Comparison of ENCODE assay signal across 23 cellular contexts in the genomic region with DNA sequence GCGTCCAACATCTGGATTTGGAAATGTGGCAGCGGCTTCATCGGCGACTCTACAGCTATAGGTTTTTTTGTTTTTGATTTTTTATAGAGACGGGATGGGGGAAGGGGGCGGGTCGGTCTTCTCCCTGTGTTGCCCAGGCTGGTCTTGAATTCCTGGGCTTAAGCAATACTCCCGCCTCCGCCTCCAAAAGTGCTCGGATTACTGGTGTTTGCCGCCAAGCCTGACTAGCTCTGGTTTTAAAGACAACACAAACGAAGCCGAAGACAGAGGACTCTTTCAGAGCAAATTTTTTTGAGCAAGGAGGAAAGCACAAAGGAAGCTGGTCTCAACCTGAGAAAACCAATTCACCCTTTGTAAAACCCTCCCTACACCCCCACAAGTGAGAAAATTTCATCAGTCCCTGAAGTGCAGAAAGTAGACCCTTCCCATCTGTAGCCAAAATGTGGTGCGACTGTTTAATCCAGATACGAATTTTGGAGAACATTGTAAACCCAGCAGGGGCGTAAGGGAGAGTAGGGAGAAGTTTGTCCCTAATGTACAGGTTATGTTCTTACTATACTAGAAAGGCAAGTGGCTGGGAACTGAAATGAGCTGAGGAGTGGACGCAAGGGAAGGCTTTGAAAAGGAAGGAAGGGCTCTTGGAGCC.
DNase-seq lines count a peak whose midpoint lies in the region; ATAC-seq, FAIRE-seq and TF ChIP-seq lines count a peak whose summit lies in the region.
"Had no signal": no experiment of that assay in that cellular context is flagged by ENCODE, and none has a peak within 500 bp of the region (broad histone marks: within the 10 kb centered on the region; RNA-seq: fewer than 3 reads in every experiment).

No MANE protein-coding gene starts in this region.

- no peak overlapping the region for H3K9ac ChIP-seq in HUES48 (ENCODE audit: low read depth, low read length)
- peak overlapping the region; percentile 53 to 68; a peak in 3 of 4 replicates for H3K9ac ChIP-seq in K562 (ENCODE audit: insufficient read depth in 1 of 2, low read depth in 2 of 2, low read length in 2 of 2)
- H3K9ac ChIP-seq in mesendoderm (ENCODE audit: low read length) = peak overlapping the region; percentile 63

- H3K36me3 Mint-ChIP-seq in T-helper 1 cell treated with Interleukin-12 subunit alpha and Interleukin-12 subunit beta and Interleukin-4 antibody, amounts not matched to agents 30 μg/mL and 1 μg/mL, for 36 hours (ENCODE audit: low read depth) = peaks cover 15% of the 10 kb centered on the region

- in situ Hi-C loops in K562 (cut with MboI) = no loop called here

- H2BK120ac ChIP-seq in mesendoderm (ENCODE audit: low read depth, low read length) = no peak overlapping the region

- H3K9me3 Mint-ChIP-seq in T-helper 1 cell treated with Interleukin-12 subunit alpha and Interleukin-12 subunit beta and Interleukin-4 antibody, amounts not matched to agents 30 μg/mL and 1 μg/mL, for 36 hours = peaks cover 39% of the 10 kb centered on the region

- H3K4me1 ChIP-seq in HUES48 (ENCODE audit: control insufficient read depth, insufficient read depth, low read length) (peaks cover 16% of the 10 kb centered on the region; the same call in 1 of the 2 replicates), K562 (replicated peaks in 1 of 2; ENCODE audit: control insufficient read depth in 2 of 2, insufficient read depth in 2 of 2, low read length in 2 of 2) (peaks cover 8 to 10% of the 10 kb centered on the region in 2 experiments; a peak in 4 of 5 replicates), mesendoderm (ENCODE audit: control insufficient read depth, low read depth, low read length) (no peaks in the 10 kb centered on the region)

- no peak overlapping the region for H3K4me3 Mint-ChIP-seq in T-helper 1 cell treated with Interleukin-12 subunit alpha and Interleukin-12 subunit beta and Interleukin-4 antibody, amounts not matched to agents 30 μg/mL and 1 μg/mL, for 36 hours
- H3K4me3 Mint-ChIP-seq: stimulated activated effector memory CD8-positive, alpha-beta T cell treated with anti-CD3 and anti-CD28 coated beads, Interleukin-12 subunit alpha, Interleukin-12 subunit beta, amount 100 ng/mL, for 72 hours had no signal

- H4K20me1 ChIP-seq in K562 (replicated peaks; ENCODE audit: control insufficient read depth, insufficient read depth, low read length) = no peaks in the 10 kb centered on the region

- no peak overlapping the region for H2BK5ac ChIP-seq in mesendoderm (ENCODE audit: low read length)

- H3K79me2 ChIP-seq in K562 (ENCODE audit: control insufficient read depth, insufficient read depth, low read length) = no peaks in the 10 kb centered on the region
- H3K79me2 ChIP-seq in mesendoderm (ENCODE audit: control insufficient read depth, insufficient read depth, low read length) = no peaks in the 10 kb centered on the region

- intact Hi-C loops in K562 (cut with micrococcal nuclease) = no loop called here

- DNase-seq in T-helper 1 cell = no peak
- peak in 3 of 4 experiments; percentile 4 to 61 (median 19) for DNase-seq in K562 (ENCODE audit: extremely low read depth in 1 of 4, low spot score in 3 of 4)
- DNase-seq in mesendoderm = peak; percentile 72
- no peak for DNase-seq in GM10266 (ENCODE audit: extremely low spot score)
- DNase-seq: 8988T; activated CD8-positive, alpha-beta memory T cell treated with anti-CD3 and anti-CD28 coated beads for 24 hours; activated naive CD4-positive, alpha-beta T cell treated with anti-CD3 and anti-CD28 coated beads, Interleukin-2, amount 50 U/mL, for 16 hours; cerebellar nuclear complex; erythroblast; head of caudate nucleus; left ventricle myocardium superior; MM.1S; NCI-H2081 treated with DMSO at 0.1 percent for 48 hours; NCI-H69; stimulated activated CD4-positive, alpha-beta T cell treated with anti-CD3 and anti-CD28 coated beads, Interleukin-4, amount 100 ng/mL, for 4 hours had no signal

- H3K27me3 ChIP-seq in HUES48 (ENCODE audit: control insufficient read depth, insufficient read depth, low read length) (peaks cover 54% of the 10 kb centered on the region), K562 (ENCODE audit: control insufficient read depth in 2 of 2, insufficient read depth in 2 of 2, low read length in 2 of 2) (no peaks in the 10 kb centered on the region), mesendoderm (ENCODE audit: insufficient read depth, low read length, poor library complexity) (peaks cover 8% of the 10 kb centered on the region)

- no peaks in the 10 kb centered on the region for H3K36me3 ChIP-seq in HUES48 (ENCODE audit: control insufficient read depth, insufficient read depth, low read length)
- H3K36me3 ChIP-seq in K562 (ENCODE audit: control insufficient read depth, insufficient read depth, low read length) = no peaks in the 10 kb centered on the region
- H3K36me3 ChIP-seq in mesendoderm (ENCODE audit: control insufficient read depth, insufficient read depth, low read length) = no peaks in the 10 kb centered on the region
- H3K36me3 ChIP-seq: HAP-1, neutrophil had no signal

- no peak overlapping the region for H3K27ac ChIP-seq in HUES48 (ENCODE audit: low read depth, low read length)
- peak overlapping the region; percentile 63 for H3K27ac ChIP-seq in K562 (ENCODE audit: extremely low read depth, low read depth, low read length)
- H3K27ac ChIP-seq in mesendoderm (ENCODE audit: low read depth, low read length) = no peak overlapping the region
- H3K27ac ChIP-seq: neutrophil had no signal

- peak overlapping the region; percentile 56 for H3K27ac Mint-ChIP-seq in T-helper 1 cell treated with Interleukin-12 subunit alpha and Interleukin-12 subunit beta and Interleukin-4 antibody, amounts not matched to agents 30 μg/mL and 1 μg/mL, for 36 hours
- H3K27ac Mint-ChIP-seq: stimulated activated effector memory CD8-positive, alpha-beta T cell treated with anti-CD3 and anti-CD28 coated beads, Interleukin-12 subunit alpha, Interleukin-12 subunit beta, amount 100 ng/mL, for 72 hours had no signal

- ATAC-seq in K562 (peak; percentile 9), HG02763 (IDR thresholded peaks at IDR 0.05; ENCODE audit: unreplicated experiment) (no peak), GM21423 (IDR thresholded peaks at IDR 0.05; ENCODE audit: unreplicated experiment) (no peak)
- ATAC-seq: left ventricle myocardium superior; stimulated activated effector memory CD8-positive, alpha-beta T cell treated with anti-CD3 and anti-CD28 coated beads, Interleukin-12 subunit alpha, Interleukin-12 subunit beta, amount 100 ng/mL, for 72 hours had no signal

- no peak for FAIRE-seq in K562 (lab: Jason Lieb, UNC)
- FAIRE-seq: TTC549 had no signal

- TF ChIP-seq POLR2A in K562 (conservative IDR thresholded peaks at IDR 0.05) = no peak

- WGBS in K562 (ENCODE audit: insufficient coverage, low coverage, missing lambda C conversion rate) = 43% methylated on average over 17 of the region's 17 CpGs
- WGBS in mesendoderm (ENCODE audit: extremely low coverage, insufficient coverage, low lambda C conversion rate) = no CpG with 5 or more reads among the region's 17 CpGs

- H3K79me1 ChIP-seq in mesendoderm (ENCODE audit: low read length) = no peaks in the 10 kb centered on the region

- H3K4ac ChIP-seq in mesendoderm (ENCODE audit: low read depth, low read length) = no peak overlapping the region

- no peak overlapping the region for H3K18ac ChIP-seq in mesendoderm (ENCODE audit: low read length)

- no TSS peak for BruUV-seq in K562 (replicated peaks; lab: Mats Ljungman, UMichigan)

- peaks cover 11% of the 10 kb centered on the region for H3K4me1 Mint-ChIP-seq in T-helper 1 cell treated with Interleukin-12 subunit alpha and Interleukin-12 subunit beta and Interleukin-4 antibody, amounts not matched to agents 30 μg/mL and 1 μg/mL, for 36 hours (ENCODE audit: low read depth)

- TF ChIP-seq RAD21 in K562 (CRISPR knock-in tag; conservative IDR thresholded peaks at IDR 0.05 in 1 of 2, IDR thresholded peaks at IDR 0.05 in 1 of 2) = no peak

- no peak overlapping the region for H2BK15ac ChIP-seq in mesendoderm (replicated peaks; ENCODE audit: low read depth)

- no peak overlapping the region for H4K8ac ChIP-seq in mesendoderm (ENCODE audit: low read depth, low read length)

- no peak overlapping the region for H4K5ac ChIP-seq in mesendoderm (ENCODE audit: low read length)

- no peaks in the 10 kb centered on the region for H3K9me1 ChIP-seq in K562 (ENCODE audit: control insufficient read depth, insufficient read depth, low read length)

- no peak for TF ChIP-seq EP300 in K562 (IDR thresholded peaks at IDR 0.05; ENCODE audit: low read length)

- H3K56ac ChIP-seq in mesendoderm (ENCODE audit: low read length) = peak overlapping the region; percentile 76

- H2AFZ ChIP-seq in K562 (ENCODE audit: low read depth, low read length) = peak overlapping the region; percentile 89

- H2AK5ac ChIP-seq in mesendoderm (ENCODE audit: low read length) = no peak overlapping the region

- POLR2A ChIA-PET in K562 (lab: Yijun Ruan, JAX) = interaction anchor here (0.8 to 1.8 kb wide), 6 partner anchors 9 to 72 kb away, joined by 3 to 8 read pairs (median 4); no protein-coding TSS in a partner anchor

- H3K27me3 Mint-ChIP-seq in T-helper 1 cell treated with Interleukin-12 subunit alpha and Interleukin-12 subunit beta and Interleukin-4 antibody, amounts not matched to agents 30 μg/mL and 1 μg/mL, for 36 hours (ENCODE audit: low read depth) = peaks cover 71% of the 10 kb centered on the region

- peak overlapping the region; percentile 72 for H3K4me2 ChIP-seq in K562 (ENCODE audit: insufficient read depth, low read length)
- peak overlapping the region; percentile 72 for H3K4me2 ChIP-seq in mesendoderm (ENCODE audit: low read length)

- H3K9me3 ChIP-seq in HUES48 (ENCODE audit: control insufficient read depth, insufficient read depth, low read length) (no peaks in the 10 kb centered on the region), K562 (replicated peaks; ENCODE audit: control insufficient read depth, insufficient read depth, low read depth, low read length) (no peaks in the 10 kb centered on the region)
- H3K9me3 ChIP-seq: HAP-1 had no signal

- CTCF ChIA-PET in K562 (lab: Yijun Ruan, JAX; ENCODE audit: low intra/inter-chr PET ratio) = no interaction called here

- H3K4me3 ChIP-seq in HUES48 (ENCODE audit: low read depth, low read length) (peak overlapping the region; percentile 61), K562 (peak overlapping the region; percentile 1), mesendoderm (ENCODE audit: low read length) (peak overlapping the region; percentile 34)
- H3K4me3 ChIP-seq: HAP-1 had no signal

- H3K23ac ChIP-seq in mesendoderm (ENCODE audit: low read length) = no peak overlapping the region

- no peak for TF ChIP-seq CTCF in K562 (IDR thresholded peaks at IDR 0.05 in 2 of 3, conservative IDR thresholded peaks at IDR 0.05 in 1 of 3; ENCODE audit: insufficient read depth in 2 of 3, low read depth in 1 of 3, low read length in 3 of 3)
- TF ChIP-seq CTCF in GM10266 (IDR thresholded peaks at IDR 0.05; ENCODE audit: control insufficient read depth, insufficient read depth, low read depth, missing control alignments) = no peak

Comparison
In these comparisons a context has a peak if more than half of its experiments do, and no peak if none do; other contexts are left out.
1. DNase-seq: peak in K562 (3 of 4) and mesendoderm (single experiment); none in T-helper 1 cell (0 of 5) and GM10266 (single experiment).
2. H3K4me3 ChIP-seq: peak in every context shown above with its lines; median percentile 61 in HUES48; 34 in mesendoderm; 1 in K562.